In genomic region chr5:129042306-129042705, GRCh38 we compare ENCODE assay signal across 28 cellular contexts.
"Had no signal": no experiment of that assay in that cellular context is flagged by ENCODE, and none has a peak within 500 bp of the region (broad histone marks: within the 10 kb centered on the region; RNA-seq: fewer than 3 reads in every experiment).

No MANE protein-coding gene starts in this region.

- H3K4me1 Mint-ChIP-seq: endodermal cell had no signal

- FAIRE-seq: colon, endothelial cell of umbilical vein, frontal cortex had no signal

- H3K4me3 ChIP-seq: colonic mucosa, coronary artery, dorsolateral prefrontal cortex, esophagus muscularis mucosa, esophagus squamous epithelium, gastrocnemius medialis, gastroesophageal sphincter, heart left ventricle, heart right ventricle had no signal

- H3K9me3 ChIP-seq: colonic mucosa, gastrocnemius medialis had no signal

- H3K27ac ChIP-seq: colonic mucosa, coronary artery, dorsolateral prefrontal cortex, epithelial cell of prostate, esophagus muscularis mucosa, esophagus squamous epithelium, foreskin keratinocyte, gastrocnemius medialis, gastroesophageal sphincter, heart left ventricle, heart right ventricle had no signal

- H3K27me3 Mint-ChIP-seq: dendritic cell treated with granulocyte-macrophage colony-stimulating factor and Interleukin-4, amounts not matched to agents 40 ng/mL and 50 ng/mL, for 4 days had no signal

- H3K4me1 ChIP-seq: colonic mucosa, esophagus muscularis mucosa, esophagus squamous epithelium, foreskin keratinocyte, gastrocnemius medialis, gastroesophageal sphincter, heart left ventricle, heart right ventricle had no signal

- H3K36me3 ChIP-seq: colonic mucosa, esophagus muscularis mucosa, esophagus squamous epithelium, gastrocnemius medialis, gastroesophageal sphincter, heart left ventricle, heart right ventricle had no signal

- ATAC-seq: effector memory CD8-positive, alpha-beta T cell; esophagus mucosa; foreskin keratinocyte; gastrocnemius medialis; gastroesophageal sphincter; heart left ventricle; heart right ventricle had no signal

- DNase-seq: colonic mucosa; cortex of kidney; dermis blood vessel endothelial cell; dorsolateral prefrontal cortex; effector CD4-positive, alpha-beta T cell; effector CD8-positive, alpha-beta T cell; effector memory CD4-positive, alpha-beta T cell; effector memory CD8-positive, alpha-beta T cell; endodermal cell; erythroblast; esophagus squamous epithelium; foreskin fibroblast; foreskin keratinocyte; foreskin melanocyte; gastrocnemius medialis; glutamatergic neuron; head of caudate nucleus; heart left ventricle; heart right ventricle had no signal

- H3K4me3 Mint-ChIP-seq: dendritic cell treated with granulocyte-macrophage colony-stimulating factor and Interleukin-4, amounts not matched to agents 40 ng/mL and 50 ng/mL, for 4 days; effector memory CD8-positive, alpha-beta T cell; endodermal cell had no signal

- H3K27ac Mint-ChIP-seq: dendritic cell treated with granulocyte-macrophage colony-stimulating factor and Interleukin-4, amounts not matched to agents 40 ng/mL and 50 ng/mL, for 4 days; effector memory CD8-positive, alpha-beta T cell; endodermal cell had no signal

- H3K27me3 ChIP-seq: colonic mucosa, esophagus muscularis mucosa, esophagus squamous epithelium, foreskin keratinocyte, gastrocnemius medialis, gastroesophageal sphincter, heart left ventricle, heart right ventricle had no signal
